In the genomic region with DNA sequence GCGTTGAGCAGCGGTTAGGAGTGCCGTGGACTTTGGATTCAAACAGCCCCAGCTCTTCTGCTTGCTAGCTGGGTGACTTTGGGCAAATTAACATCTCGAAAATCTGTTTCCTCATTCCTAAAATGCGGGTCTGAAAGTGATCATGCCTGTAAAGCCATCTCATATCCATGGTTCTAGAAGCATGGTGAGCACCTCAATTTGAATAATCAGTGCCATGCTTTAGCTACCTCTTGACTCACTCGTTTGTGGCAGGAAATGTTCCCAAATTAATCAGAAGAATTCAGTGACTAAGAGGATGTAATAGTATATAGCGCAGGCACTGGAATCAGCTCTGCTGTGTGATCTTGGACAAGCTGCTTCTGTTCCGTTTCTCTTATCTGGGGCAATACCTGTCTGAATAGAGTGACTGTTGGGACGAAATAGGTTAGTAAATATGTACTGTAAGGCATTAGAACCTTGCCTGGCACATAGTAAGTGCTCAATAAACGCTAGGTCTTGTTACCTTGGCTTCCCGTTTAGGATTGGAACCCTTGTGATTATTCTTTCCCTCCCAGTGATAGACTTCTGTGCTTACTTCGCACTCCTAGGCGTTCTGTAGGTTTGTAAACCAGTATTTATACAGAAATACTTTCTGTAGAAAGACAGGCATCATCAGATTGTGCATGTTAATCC, we compare ENCODE assay signal across 8 cellular contexts. TPM values are rescaled to one million over a fixed set of nuclear protein-coding genes. Genes with fewer than 3 reads are reported as not detected.
DNase-seq lines count a peak whose midpoint lies in the region; ATAC-seq and TF ChIP-seq lines count a peak whose summit lies in the region.

No MANE protein-coding gene starts in this region.

- DNase-seq in AG08396 (ENCODE audit: low spot score) (peak; percentile 84), hepatocyte (ENCODE audit: low spot score) (peak; percentile 47), activated gamma-delta T cell treated with Interleukin-2 at 50 U/mL for 16 hours (no peak)
- DNase-seq in activated T-helper 2 cell treated with anti-CD3 and anti-CD28 coated beads, Interferon-gamma antibody, Interleukin-2, Interleukin-4, amounts not matched to agents 10 μg/mL and 5 μg/mL and 100 μg/mL, durations not matched to agents 14 hours and 24 hours and 36 hours (ENCODE audit: low spot score) = no peak
- no peak for DNase-seq in stimulated activated CD4-positive, alpha-beta T cell treated with anti-CD3 and anti-CD28 coated beads, Interleukin-15, amount 100 ng/mL, for 24 hours

- H3K4me1 ChIP-seq in hepatocyte (ENCODE audit: insufficient read depth) (peaks cover 10% of the 10 kb centered on the region), skeletal muscle tissue (ENCODE audit: control insufficient read depth in 3 of 3, insufficient read depth in 3 of 3, low read length in 3 of 3) (peaks cover 4 to 7% (median 6%) of the 10 kb centered on the region in 3 donors)

- H2AFZ ChIP-seq in hepatocyte = peak overlapping the region; percentile 80

- no peaks in the 10 kb centered on the region for H3K9me3 Mint-ChIP-seq in activated T-helper 2 cell treated with anti-CD3 and anti-CD28 coated beads, Interferon-gamma antibody, Interleukin-2, Interleukin-4, amounts not matched to agents 10 μg/mL and 5 μg/mL and 100 μg/mL, durations not matched to agents 14 hours and 24 hours and 36 hours

- peaks cover 12% of the 10 kb centered on the region for H3K4me1 Mint-ChIP-seq in activated T-helper 2 cell treated with anti-CD3 and anti-CD28 coated beads, Interferon-gamma antibody, Interleukin-2, Interleukin-4, amounts not matched to agents 10 μg/mL and 5 μg/mL and 100 μg/mL, durations not matched to agents 14 hours and 24 hours and 36 hours (ENCODE audit: low read depth)

- peak overlapping the region; percentile 85 for H3K4me3 Mint-ChIP-seq in activated T-helper 2 cell treated with anti-CD3 and anti-CD28 coated beads, Interferon-gamma antibody, Interleukin-2, Interleukin-4, amounts not matched to agents 10 μg/mL and 5 μg/mL and 100 μg/mL, durations not matched to agents 14 hours and 24 hours and 36 hours (ENCODE audit: low read depth)

- H3K27me3 ChIP-seq in hepatocyte = no peaks in the 10 kb centered on the region
- H3K27me3 ChIP-seq in skeletal muscle tissue (ENCODE audit: control insufficient read depth in 3 of 3, insufficient read depth in 3 of 3, low read length in 3 of 3) = peaks cover 0 to 28% (median 14%) of the 10 kb centered on the region in 3 donors

- H3K79me2 ChIP-seq in hepatocyte = peaks cover 10% of the 10 kb centered on the region

- intact Hi-C loops in activated T-helper 2 cell treated with anti-CD3 and anti-CD28 coated beads, Interferon-gamma antibody, Interleukin-2, Interleukin-4, amounts not matched to agents 10 μg/mL and 5 μg/mL and 100 μg/mL, durations not matched to agents 14 hours and 24 hours and 36 hours (cut with micrococcal nuclease) = no loop called here

- no peaks in the 10 kb centered on the region for H4K20me1 ChIP-seq in hepatocyte (ENCODE audit: insufficient read depth, poor library complexity, severe bottlenecking)

- no peaks in the 10 kb centered on the region for H3K36me3 ChIP-seq in hepatocyte (replicated peaks; ENCODE audit: insufficient read depth, low read depth)
- no peaks in the 10 kb centered on the region for H3K36me3 ChIP-seq in skeletal muscle tissue (ENCODE audit: control insufficient read depth in 3 of 3, insufficient read depth in 3 of 3, low read length in 3 of 3)

- H3K27ac Mint-ChIP-seq in activated T-helper 2 cell treated with anti-CD3 and anti-CD28 coated beads, Interferon-gamma antibody, Interleukin-2, Interleukin-4, amounts not matched to agents 10 μg/mL and 5 μg/mL and 100 μg/mL, durations not matched to agents 14 hours and 24 hours and 36 hours = no peak overlapping the region

- TF ChIP-seq CTCF in hepatocyte (IDR thresholded peaks at IDR 0.05; ENCODE audit: poor library complexity) = no peak

- peak overlapping the region; percentile 18 to 76 (median 43) for H3K9ac ChIP-seq in skeletal muscle tissue (ENCODE audit: low read depth in 1 of 3, low read length in 3 of 3)

- no peaks in the 10 kb centered on the region for H3K9me3 ChIP-seq in hepatocyte (ENCODE audit: low read depth)
- H3K9me3 ChIP-seq in skeletal muscle tissue (ENCODE audit: control insufficient read depth in 3 of 3, low read length in 3 of 3) = no peaks in the 10 kb centered on the region

- H3K4me2 ChIP-seq in hepatocyte = peak overlapping the region; percentile 84

- ATAC-seq in HG02981 (IDR thresholded peaks at IDR 0.05; ENCODE audit: unreplicated experiment) = peak; percentile 23
- no peak for ATAC-seq in GM18909 (IDR thresholded peaks at IDR 0.05; ENCODE audit: poor library complexity, unreplicated experiment)

- H3K4me3 ChIP-seq in hepatocyte (peak overlapping the region; percentile 48), skeletal muscle tissue (ENCODE audit: low read length in 3 of 3) (peak overlapping the region; percentile 60 to 76 (median 71))

- H3K9me2 ChIP-seq in hepatocyte (replicated peaks; ENCODE audit: insufficient read depth) = no peaks in the 10 kb centered on the region

- peaks cover 37% of the 10 kb centered on the region for H3K27me3 Mint-ChIP-seq in activated T-helper 2 cell treated with anti-CD3 and anti-CD28 coated beads, Interferon-gamma antibody, Interleukin-2, Interleukin-4, amounts not matched to agents 10 μg/mL and 5 μg/mL and 100 μg/mL, durations not matched to agents 14 hours and 24 hours and 36 hours (ENCODE audit: low read depth)

- WGBS in hepatocyte (ENCODE audit: low lambda C conversion rate, missing lambda C conversion rate) = 33% methylated on average over 13 of the region's 13 CpGs

- H3K27ac ChIP-seq in hepatocyte (peak overlapping the region; percentile 95), skeletal muscle tissue (ENCODE audit: low read depth, low read length) (no peak overlapping the region)

- H3K36me3 Mint-ChIP-seq in activated T-helper 2 cell treated with anti-CD3 and anti-CD28 coated beads, Interferon-gamma antibody, Interleukin-2, Interleukin-4, amounts not matched to agents 10 μg/mL and 5 μg/mL and 100 μg/mL, durations not matched to agents 14 hours and 24 hours and 36 hours (ENCODE audit: low read depth) = no peaks in the 10 kb centered on the region

RNA-seq across cellular contexts. Expression of a gene that starts 0.8 kb away (rescaled TPM):
- 0.44 TPM in 1 of 2 replicates, not detected in the other for total RNA-seq in activated T-helper 2 cell treated with anti-CD3 and anti-CD28 coated beads, Interferon-gamma antibody, Interleukin-2, Interleukin-4, amounts not matched to agents 10 μg/mL and 5 μg/mL and 100 μg/mL, durations not matched to agents 14 hours and 24 hours and 36 hours
- 19.9 and 28.3 TPM in 2 replicates for total RNA-seq in hepatocyte
- polyA plus RNA-seq in hepatocyte = 16.5 and 24.6 TPM in 2 replicates
- total RNA-seq in skeletal muscle tissue = 2.1 TPM

RNA-seq across cellular contexts. Expression of a gene that starts 32.4 kb away (rescaled TPM):
- total RNA-seq in activated T-helper 2 cell treated with anti-CD3 and anti-CD28 coated beads, Interferon-gamma antibody, Interleukin-2, Interleukin-4, amounts not matched to agents 10 μg/mL and 5 μg/mL and 100 μg/mL, durations not matched to agents 14 hours and 24 hours and 36 hours = 151 and 152 TPM in 2 replicates
- total RNA-seq in hepatocyte (273 and 277 TPM in 2 replicates), skeletal muscle tissue (31.3 TPM)
- polyA plus RNA-seq in hepatocyte = 303 and 348 TPM in 2 replicates

RNA-seq across cellular contexts. Expression of a gene that starts 53.0 kb away (rescaled TPM):
- total RNA-seq in activated T-helper 2 cell treated with anti-CD3 and anti-CD28 coated beads, Interferon-gamma antibody, Interleukin-2, Interleukin-4, amounts not matched to agents 10 μg/mL and 5 μg/mL and 100 μg/mL, durations not matched to agents 14 hours and 24 hours and 36 hours = 45.8 and 47.0 TPM in 2 replicates
- 0.07 TPM in 1 of 2 replicates, not detected in the other for total RNA-seq in hepatocyte
- 0.18 TPM in 1 of 2 replicates, not detected in the other for polyA plus RNA-seq in hepatocyte
- total RNA-seq in skeletal muscle tissue = 3.1 TPM

RNA-seq across cellular contexts. Expression of a gene that starts 53.1 kb away (rescaled TPM):
- 4.9 and 5.5 TPM in 2 replicates for total RNA-seq in activated T-helper 2 cell treated with anti-CD3 and anti-CD28 coated beads, Interferon-gamma antibody, Interleukin-2, Interleukin-4, amounts not matched to agents 10 μg/mL and 5 μg/mL and 100 μg/mL, durations not matched to agents 14 hours and 24 hours and 36 hours
- total RNA-seq in hepatocyte = 3.1 and 6.3 TPM in 2 replicates
- polyA plus RNA-seq in hepatocyte = 3.2 and 5.9 TPM in 2 replicates
- 2.6 TPM for total RNA-seq in skeletal muscle tissue

Comparison
In these comparisons a context has a peak if more than half of its experiments do, and no peak if none do; other contexts are left out.
1. DNase-seq: peak in AG08396 (single experiment) and hepatocyte (single experiment); none in activated T-helper 2 cell treated with anti-CD3 and anti-CD28 coated beads, Interferon-gamma antibody, Interleukin-2, Interleukin-4, amounts not matched to agents 10 μg/mL and 5 μg/mL and 100 μg/mL, durations not matched to agents 14 hours and 24 hours and 36 hours (single experiment), stimulated activated CD4-positive, alpha-beta T cell treated with anti-CD3 and anti-CD28 coated beads, Interleukin-15, amount 100 ng/mL, for 24 hours (single experiment) and activated gamma-delta T cell treated with Interleukin-2 at 50 U/mL for 16 hours (single experiment).
2. RNA of a gene that starts 53.0 kb away (total RNA-seq): 45.8 to 47.0 TPM in activated T-helper 2 cell treated with anti-CD3 and anti-CD28 coated beads, Interferon-gamma antibody, Interleukin-2, Interleukin-4, amounts not matched to agents 10 μg/mL and 5 μg/mL and 100 μg/mL, durations not matched to agents 14 hours and 24 hours and 36 hours; 3.1 TPM in skeletal muscle tissue (single experiment) and 0.07 TPM in hepatocyte; every median in the first group is over 10 times any median in the second.